In the genomic region with DNA sequence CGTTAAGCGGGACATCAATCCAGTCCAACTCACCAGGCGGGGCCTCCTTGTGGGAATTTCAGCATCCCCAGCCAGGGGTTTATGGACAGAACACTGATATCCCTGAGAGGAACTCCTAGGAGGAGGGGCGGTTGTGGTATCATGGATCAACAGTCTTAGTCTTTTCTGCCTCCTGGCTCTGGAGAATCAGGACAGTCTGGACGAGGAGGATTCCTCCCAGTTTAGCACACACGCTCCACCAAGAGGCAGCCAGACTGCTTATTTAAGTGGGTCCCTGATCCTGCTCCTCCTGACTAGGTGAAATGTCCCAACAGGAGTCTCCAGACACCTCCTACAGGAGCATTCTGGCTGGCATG, we compare ENCODE assay signal across 14 cellular contexts. TPM values are rescaled to one million over a fixed set of nuclear protein-coding genes. Genes with fewer than 3 reads are reported as not detected.
DNase-seq lines count a peak whose midpoint lies in the region; ATAC-seq, FAIRE-seq and TF ChIP-seq lines count a peak whose summit lies in the region.
"Had no signal": no experiment of that assay in that cellular context is flagged by ENCODE, and none has a peak within 500 bp of the region (broad histone marks: within the 10 kb centered on the region; RNA-seq: fewer than 3 reads in every experiment).

No MANE protein-coding gene starts in this region.

- DNase-seq in SK-N-SH (no peak), epithelial cell of proximal tubule (ENCODE audit: low read depth) (no peak), urothelium cell line (ENCODE audit: low spot score) (no peak), NCI-H2171 (lab: John Stamatoyannopoulos, UW) (no peak), NCI-H2029 (lab: John Stamatoyannopoulos, UW) (no peak)
- DNase-seq: 8988T; activated gamma-delta T cell treated with Interleukin-2 at 50 U/mL for 16 hours; stimulated activated naive CD4-positive, alpha-beta T cell had no signal

- CTCF ChIA-PET in SK-N-SH (lab: Yijun Ruan, JAX): no interaction called here

- POLR2A ChIA-PET in SK-N-SH (lab: Yijun Ruan, JAX): interaction anchor here (0.6 kb wide), 1 partner anchor 11 kb away, joined by 3 read pairs; a partner anchor contains a TSS

- 0 out of 2 replicates have a peak overlapping the region, but pooled peaks have one; percentile 16 for H2AFZ ChIP-seq in SK-N-SH (ENCODE audit: low read depth)

- no peak for TF ChIP-seq CTCF in SK-N-SH (IDR thresholded peaks at IDR 0.05)
- no peak for TF ChIP-seq CTCF in epithelial cell of proximal tubule (conservative IDR thresholded peaks at IDR 0.05; ENCODE audit: low read depth, low read length)

- TF ChIP-seq EP300 in SK-N-SH (IDR thresholded peaks at IDR 0.05; ENCODE audit: borderline replicate concordance in 1 of 2, low read depth in 1 of 2, low read length in 1 of 2): no peak

- no peaks in the 10 kb centered on the region for H3K79me2 ChIP-seq in SK-N-SH (ENCODE audit: insufficient read depth)

- no peaks in the 10 kb centered on the region for H4K20me1 ChIP-seq in SK-N-SH (ENCODE audit: insufficient read depth)

- no peaks in the 10 kb centered on the region for H3K4me1 ChIP-seq in SK-N-SH (ENCODE audit: control insufficient read depth in 1 of 2, insufficient read depth in 2 of 2, low read depth in 1 of 2, low read length in 1 of 2)
- H3K4me1 ChIP-seq in muscle layer of duodenum (ENCODE audit: control insufficient read depth in 1 of 2, insufficient read depth in 2 of 2, low read length in 2 of 2): peaks cover 0 to 5% of the 10 kb centered on the region in 2 donors

- H3K27ac ChIP-seq in SK-N-SH (ENCODE audit: low read depth in 2 of 2, low read length in 1 of 2) (no peak overlapping the region), muscle layer of duodenum (ENCODE audit: low read length) (no peak overlapping the region)

- peaks cover 0 to 1% of the 10 kb centered on the region in 2 experiments for H3K36me3 ChIP-seq in SK-N-SH (replicated peaks in 1 of 2; ENCODE audit: control insufficient read depth in 1 of 2, insufficient read depth in 2 of 2, low read length in 1 of 2)
- no peaks in the 10 kb centered on the region for H3K36me3 ChIP-seq in muscle layer of duodenum (ENCODE audit: control insufficient read depth in 1 of 2, insufficient read depth in 2 of 2, low read length in 2 of 2)

- FAIRE-seq in urothelium cell line (lab: Jason Lieb, UNC): peak; percentile 40

- no peaks in the 10 kb centered on the region for H3K9me2 ChIP-seq in SK-N-SH

- no peaks in the 10 kb centered on the region for H3F3A ChIP-seq in SK-N-SH (replicated peaks; ENCODE audit: insufficient read depth)

- WGBS in SK-N-SH (ENCODE audit: low lambda C conversion rate): 90% methylated on average over 3 of the region's 6 CpGs

- no peaks in the 10 kb centered on the region for H3K27me3 ChIP-seq in SK-N-SH (ENCODE audit: insufficient read depth)
- no peaks in the 10 kb centered on the region for H3K27me3 ChIP-seq in muscle layer of duodenum (ENCODE audit: low read depth, low read length)

- no peak for TF ChIP-seq RAD21 in SK-N-SH (IDR thresholded peaks at IDR 0.05; ENCODE audit: low read length)

- ATAC-seq in SK-N-SH treated with all-trans-retinoic acid at 6 μM for 48 hours: no peak
- no peak for ATAC-seq in HG02970 (IDR thresholded peaks at IDR 0.05; ENCODE audit: low FRiP score, unreplicated experiment)

- no peak overlapping the region for H3K9ac ChIP-seq in SK-N-SH

- H3K4me3 ChIP-seq in SK-N-SH (ENCODE audit: low read depth in 2 of 2, low read length in 1 of 2): no peak overlapping the region
- peak overlapping the region; percentile 20 for H3K4me3 ChIP-seq in epithelial cell of proximal tubule (ENCODE audit: low read depth, low read length)
- H3K4me3 ChIP-seq in muscle layer of duodenum (ENCODE audit: low read depth in 1 of 2, low read length in 2 of 2): peak overlapping the region; percentile 30 to 44

- H3K4me2 ChIP-seq in SK-N-SH: no peak overlapping the region

- H3K9me3 ChIP-seq in SK-N-SH (0 out of 2 replicates have a peak, but pooled peaks cover 4% of the 10 kb centered on the region), muscle layer of duodenum (ENCODE audit: control insufficient read depth in 1 of 2, low read length in 2 of 2) (no peaks in the 10 kb centered on the region)

TF ChIP-seq in SK-N-SH, 30 proteins besides CTCF, POLR2A, EP300 and RAD21 (continues in another document):
- TF ChIP-seq, protein P1, sequence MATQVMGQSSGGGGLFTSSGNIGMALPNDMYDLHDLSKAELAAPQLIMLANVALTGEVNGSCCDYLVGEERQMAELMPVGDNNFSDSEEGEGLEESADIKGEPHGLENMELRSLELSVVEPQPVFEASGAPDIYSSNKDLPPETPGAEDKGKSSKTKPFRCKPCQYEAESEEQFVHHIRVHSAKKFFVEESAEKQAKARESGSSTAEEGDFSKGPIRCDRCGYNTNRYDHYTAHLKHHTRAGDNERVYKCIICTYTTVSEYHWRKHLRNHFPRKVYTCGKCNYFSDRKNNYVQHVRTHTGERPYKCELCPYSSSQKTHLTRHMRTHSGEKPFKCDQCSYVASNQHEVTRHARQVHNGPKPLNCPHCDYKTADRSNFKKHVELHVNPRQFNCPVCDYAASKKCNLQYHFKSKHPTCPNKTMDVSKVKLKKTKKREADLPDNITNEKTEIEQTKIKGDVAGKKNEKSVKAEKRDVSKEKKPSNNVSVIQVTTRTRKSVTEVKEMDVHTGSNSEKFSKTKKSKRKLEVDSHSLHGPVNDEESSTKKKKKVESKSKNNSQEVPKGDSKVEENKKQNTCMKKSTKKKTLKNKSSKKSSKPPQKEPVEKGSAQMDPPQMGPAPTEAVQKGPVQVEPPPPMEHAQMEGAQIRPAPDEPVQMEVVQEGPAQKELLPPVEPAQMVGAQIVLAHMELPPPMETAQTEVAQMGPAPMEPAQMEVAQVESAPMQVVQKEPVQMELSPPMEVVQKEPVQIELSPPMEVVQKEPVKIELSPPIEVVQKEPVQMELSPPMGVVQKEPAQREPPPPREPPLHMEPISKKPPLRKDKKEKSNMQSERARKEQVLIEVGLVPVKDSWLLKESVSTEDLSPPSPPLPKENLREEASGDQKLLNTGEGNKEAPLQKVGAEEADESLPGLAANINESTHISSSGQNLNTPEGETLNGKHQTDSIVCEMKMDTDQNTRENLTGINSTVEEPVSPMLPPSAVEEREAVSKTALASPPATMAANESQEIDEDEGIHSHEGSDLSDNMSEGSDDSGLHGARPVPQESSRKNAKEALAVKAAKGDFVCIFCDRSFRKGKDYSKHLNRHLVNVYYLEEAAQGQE (IDR thresholded peaks at IDR 0.05; ENCODE audit: low read depth, low read length): no peak
- TF ChIP-seq, protein P2, sequence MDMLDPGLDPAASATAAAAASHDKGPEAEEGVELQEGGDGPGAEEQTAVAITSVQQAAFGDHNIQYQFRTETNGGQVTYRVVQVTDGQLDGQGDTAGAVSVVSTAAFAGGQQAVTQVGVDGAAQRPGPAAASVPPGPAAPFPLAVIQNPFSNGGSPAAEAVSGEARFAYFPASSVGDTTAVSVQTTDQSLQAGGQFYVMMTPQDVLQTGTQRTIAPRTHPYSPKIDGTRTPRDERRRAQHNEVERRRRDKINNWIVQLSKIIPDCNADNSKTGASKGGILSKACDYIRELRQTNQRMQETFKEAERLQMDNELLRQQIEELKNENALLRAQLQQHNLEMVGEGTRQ (IDR thresholded peaks at IDR 0.05; ENCODE audit: borderline replicate concordance, low read depth, low read length): no peak
- no peak for TF ChIP-seq RCOR1 (IDR thresholded peaks at IDR 0.05; ENCODE audit: low read length)

TF ChIP-seq in SK-N-SH treated with all-trans-retinoic acid at 6 μM for 48 hours, 23 proteins besides CTCF, POLR2A, EP300 and RAD21 (continues in another document):
- TF ChIP-seq ZNF565 (CRISPR knock-in tag; conservative IDR thresholded peaks at IDR 0.05; ENCODE audit: low read depth) (no peak), ZFP3 (CRISPR knock-in tag; IDR thresholded peaks at IDR 0.05) (no peak), ZFP30 (CRISPR knock-in tag; IDR thresholded peaks at IDR 0.05) (no peak), TCF4 (CRISPR knock-in tag; IDR thresholded peaks at IDR 0.05; ENCODE audit: borderline replicate concordance) (no peak), BACH2 (CRISPR knock-in tag; IDR thresholded peaks at IDR 0.05; ENCODE audit: borderline replicate concordance) (no peak), CSDC2 (CRISPR knock-in tag; IDR thresholded peaks at IDR 0.05) (no peak), PPARA (CRISPR knock-in tag; IDR thresholded peaks at IDR 0.05; ENCODE audit: borderline replicate concordance) (no peak), ARNTL (CRISPR knock-in tag; IDR thresholded peaks at IDR 0.05; ENCODE audit: borderline replicate concordance, low read depth) (no peak), ZNF70 (CRISPR knock-in tag; IDR thresholded peaks at IDR 0.05) (no peak), ZC3H10 (CRISPR knock-in tag; IDR thresholded peaks at IDR 0.05) (no peak), OSR1 (CRISPR knock-in tag; IDR thresholded peaks at IDR 0.05) (no peak), ESRRG (CRISPR knock-in tag; IDR thresholded peaks at IDR 0.05) (no peak)
- TF ChIP-seq, protein P3, sequence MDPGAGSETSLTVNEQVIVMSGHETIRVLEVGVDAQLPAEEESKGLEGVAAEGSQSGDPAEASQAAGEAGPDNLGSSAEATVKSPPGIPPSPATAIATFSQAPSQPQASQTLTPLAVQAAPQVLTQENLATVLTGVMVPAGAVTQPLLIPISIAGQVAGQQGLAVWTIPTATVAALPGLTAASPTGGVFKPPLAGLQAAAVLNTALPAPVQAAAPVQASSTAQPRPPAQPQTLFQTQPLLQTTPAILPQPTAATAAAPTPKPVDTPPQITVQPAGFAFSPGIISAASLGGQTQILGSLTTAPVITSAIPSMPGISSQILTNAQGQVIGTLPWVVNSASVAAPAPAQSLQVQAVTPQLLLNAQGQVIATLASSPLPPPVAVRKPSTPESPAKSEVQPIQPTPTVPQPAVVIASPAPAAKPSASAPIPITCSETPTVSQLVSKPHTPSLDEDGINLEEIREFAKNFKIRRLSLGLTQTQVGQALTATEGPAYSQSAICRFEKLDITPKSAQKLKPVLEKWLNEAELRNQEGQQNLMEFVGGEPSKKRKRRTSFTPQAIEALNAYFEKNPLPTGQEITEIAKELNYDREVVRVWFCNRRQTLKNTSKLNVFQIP (CRISPR knock-in tag; IDR thresholded peaks at IDR 0.05; ENCODE audit: borderline replicate concordance, low read depth): no peak

RNA-seq across cellular contexts. Expression of a gene that starts 10.4 kb away (rescaled TPM):
- polyA plus RNA-seq in SK-N-SH (2012; rRNA removed): not detected in 2 replicates
- not detected in 2 replicates for polyA plus RNA-seq in SK-N-SH (2012; cell fraction: cytosol; rRNA removed)
- polyA plus RNA-seq in SK-N-SH (2012; cell fraction: nucleus; rRNA removed): 0.04 TPM in 1 of 2 replicates, not detected in the other
- not detected in 2 replicates for total RNA-seq in epithelial cell of proximal tubule
- total RNA-seq: H7, myocyte had no signal
- polyA plus RNA-seq: esophagus had no signal

RNA-seq across cellular contexts. Expression of a gene that starts 23.0 kb away (rescaled TPM):
- 0.44 and 0.67 TPM in 2 replicates for polyA plus RNA-seq in SK-N-SH (2012; rRNA removed)
- polyA plus RNA-seq in SK-N-SH (2012; cell fraction: cytosol; rRNA removed): 0.07 and 0.21 TPM in 2 replicates
- polyA plus RNA-seq in SK-N-SH (2012; cell fraction: nucleus; rRNA removed): 1.7 and 3.0 TPM in 2 replicates
- not detected in 2 replicates for total RNA-seq in epithelial cell of proximal tubule
- total RNA-seq: H7, myocyte had no signal

Comparison
In these comparisons a context has a peak if more than half of its experiments do, and no peak if none do; other contexts are left out.
1. H3K4me3 ChIP-seq: peak in epithelial cell of proximal tubule (single experiment) and muscle layer of duodenum (2 of 2); none in SK-N-SH (0 of 2).